Comparison of ENCODE assay signal across 1 cellular context in genomic region chr10:80207768-80208385, GRCh38.
A peak's percentile ranks its signal among the peaks of the same experiment; 100 is the strongest.
TF ChIP-seq lines count a peak whose summit lies in the region.

No MANE protein-coding gene starts in this region.

TF ChIP-seq in A549, 52 proteins besides CTCF, POLR2A, EP300 and RAD21 (continued from another document):
- TF ChIP-seq BCL3 (IDR thresholded peaks at IDR 0.05) (0 out of 3 replicates have a peak, but pooled peaks have one; percentile 3), MYC (IDR thresholded peaks at IDR 0.05; ENCODE audit: borderline replicate concordance, low read length) (0 out of 2 replicates have a peak, but pooled peaks have one; percentile 11), MAZ (IDR thresholded peaks at IDR 0.05; ENCODE audit: borderline replicate concordance, low read depth, low read length) (no peak)
TF ChIP-seq in A549: peak in this region for 2.
